ENCODE assay signal across 19 cellular contexts in the genomic region with DNA sequence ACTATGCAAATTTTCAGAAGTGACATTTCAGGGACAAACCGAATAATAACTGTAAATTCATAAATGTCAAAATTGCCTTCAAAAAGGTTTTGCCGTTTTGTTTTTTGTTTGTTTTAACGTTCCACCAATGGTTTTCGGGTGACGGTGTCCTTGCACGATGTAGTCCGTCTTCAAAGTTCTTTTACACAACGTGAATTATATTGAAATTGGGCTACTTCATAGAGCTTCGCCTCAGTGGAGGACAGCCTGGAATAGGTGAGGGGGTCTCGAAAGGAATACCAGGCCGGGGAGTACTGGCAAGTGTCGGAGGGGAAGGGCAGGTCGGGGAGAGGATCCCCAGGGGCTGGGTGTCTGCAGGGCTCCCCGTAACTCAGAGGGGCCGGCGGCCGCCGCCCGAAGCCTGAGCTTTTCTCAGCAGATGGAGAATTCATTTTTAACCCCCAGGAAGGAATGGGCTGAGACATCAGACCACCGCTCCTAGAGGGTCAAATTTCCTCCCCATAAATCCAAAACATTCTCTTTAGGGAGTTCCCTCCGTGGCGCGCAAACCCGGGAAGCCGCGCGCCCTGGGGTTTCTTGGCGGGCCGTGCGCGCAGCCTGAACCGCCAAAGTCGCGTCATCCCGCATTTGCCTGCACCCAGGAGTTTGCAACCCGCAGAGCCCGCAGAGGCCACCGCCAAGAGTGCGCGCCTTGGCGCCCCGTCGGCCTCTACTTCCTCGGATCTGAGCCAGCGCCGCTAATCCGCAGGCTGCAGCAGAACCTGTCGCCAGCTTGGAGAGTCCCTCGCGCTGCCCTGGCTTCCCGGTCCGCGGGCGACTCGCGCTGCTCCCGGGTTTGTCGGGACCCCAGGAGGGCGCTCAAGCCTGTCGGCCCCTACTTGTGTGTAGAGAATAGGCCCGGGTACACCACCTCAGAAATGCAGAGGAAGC. TPM values are rescaled to one million over a fixed set of nuclear protein-coding genes. Genes with fewer than 3 reads are reported as not detected.
DNase-seq lines count a peak whose midpoint lies in the region; FAIRE-seq and TF ChIP-seq lines count a peak whose summit lies in the region.
"Had no signal": no experiment of that assay in that cellular context is flagged by ENCODE, and none has a peak within 500 bp of the region (broad histone marks: within the 10 kb centered on the region; RNA-seq: fewer than 3 reads in every experiment).

No MANE protein-coding gene starts in this region.

- no peak overlapping the region for H2BK120ac ChIP-seq in trophoblast cell (ENCODE audit: insufficient read depth, low read length, poor library complexity)

- H3K4me3 ChIP-seq in iPS-18a (ENCODE audit: low read length) = peak overlapping the region; percentile 44
- no peak overlapping the region for H3K4me3 ChIP-seq in trophoblast cell (ENCODE audit: low read depth, low read length)
- H3K4me3 ChIP-seq: vagina had no signal

- no peak overlapping the region for H3K23ac ChIP-seq in trophoblast cell (ENCODE audit: low read length)

- no peak overlapping the region for H4K91ac ChIP-seq in trophoblast cell (ENCODE audit: low read depth, low read length)

- peak overlapping the region; percentile 58 for H3K4me2 ChIP-seq in trophoblast cell (ENCODE audit: low read length)

- H3K9me3 ChIP-seq in iPS-18a (ENCODE audit: control insufficient read depth, low read depth, low read length) = no peaks in the 10 kb centered on the region
- peaks cover 6% of the 10 kb centered on the region for H3K9me3 ChIP-seq in trophoblast cell (ENCODE audit: insufficient read depth, low read depth, low read length)
- H3K9me3 ChIP-seq: spleen, vagina had no signal

- H3K27me3 ChIP-seq in iPS-18a (ENCODE audit: control insufficient read depth, insufficient read depth, low read length) (peaks cover 100% of the 10 kb centered on the region), trophoblast cell (ENCODE audit: insufficient read depth, low read length) (peaks cover 39% of the 10 kb centered on the region)
- H3K27me3 ChIP-seq: vagina had no signal

- peak; percentile 67 for DNase-seq in D721Med (ENCODE audit: insufficient read length, low spot score)
- peak; percentile 50 for DNase-seq in NCI-H69 (lab: John Stamatoyannopoulos, UW)
- DNase-seq in trophoblast cell = peak; percentile 42 to 70
- DNase-seq in ACHN = no peak
- no peak for DNase-seq in H54 (ENCODE audit: insufficient read length, low spot score)
- no peak for DNase-seq in SKM-1 treated with dmso at 0.1 percent for 144 hours (lab: John Stamatoyannopoulos, UW; ENCODE audit: unreplicated experiment)
- no peak for DNase-seq in stimulated activated CD4-positive, alpha-beta T cell treated with anti-CD3 and anti-CD28 coated beads, Interleukin-4, amount 100 ng/mL, for 24 hours
- DNase-seq: activated CD4-positive, alpha-beta T cell treated with anti-CD3 and anti-CD28 coated beads for 36 hours; activated naive CD4-positive, alpha-beta T cell treated with anti-CD3 and anti-CD28 coated beads, Interleukin-2, amount 50 U/mL, for 16 hours; COR-L47; effector memory CD4-positive, alpha-beta T cell; mammary epithelial cell; NCI-H2081; NCI-H774; SHP77; spleen; stimulated activated naive CD8-positive, alpha-beta T cell treated with anti-CD3 and anti-CD28 coated beads, Interleukin-15, Interleukin-2, amounts not matched to agents 100 U/mL and 50 U/mL, for 24 hours had no signal

- H3K9ac ChIP-seq in iPS-18a (ENCODE audit: low read length) = no peak overlapping the region
- no peak overlapping the region for H3K9ac ChIP-seq in trophoblast cell (ENCODE audit: low read length)

- H2AK5ac ChIP-seq in trophoblast cell (ENCODE audit: low read length) = no peak overlapping the region

- no peaks in the 10 kb centered on the region for H3K36me3 ChIP-seq in iPS-18a (ENCODE audit: control insufficient read depth, low read depth, low read length)
- peaks cover 0 to 2% of the 10 kb centered on the region in 2 experiments for H3K36me3 ChIP-seq in trophoblast cell (ENCODE audit: control insufficient read depth in 1 of 2, insufficient read depth in 2 of 2, low read length in 2 of 2)
- H3K36me3 ChIP-seq: spleen, vagina had no signal

- no peaks in the 10 kb centered on the region for H3K79me1 ChIP-seq in trophoblast cell (ENCODE audit: low read length)

- no CpG with 5 or more reads among the region's 61 CpGs for WGBS in trophoblast cell (ENCODE audit: extremely low coverage, insufficient coverage, insufficient read length)

- H3K18ac ChIP-seq in trophoblast cell (ENCODE audit: low read length) = no peak overlapping the region

- no peak overlapping the region for H4K12ac ChIP-seq in trophoblast cell (ENCODE audit: low read depth, low read length)

- H4K8ac ChIP-seq in trophoblast cell (ENCODE audit: low read depth, low read length) = no peak overlapping the region

- H3K14ac ChIP-seq in trophoblast cell (ENCODE audit: low read length) = no peak overlapping the region

- H3K4me1 ChIP-seq in iPS-18a (ENCODE audit: control insufficient read depth, low read depth, low read length) = peaks cover 10% of the 10 kb centered on the region
- H3K4me1 ChIP-seq in trophoblast cell (ENCODE audit: control insufficient read depth in 1 of 2, insufficient read depth in 2 of 2, low read length in 2 of 2) = peaks cover 0 to 3% of the 10 kb centered on the region in 2 experiments

- no peak for TF ChIP-seq CTCF in D721Med (IDR thresholded peaks at IDR 0.05; ENCODE audit: insufficient read depth, missing control alignments)

- no peak overlapping the region for H2BK5ac ChIP-seq in trophoblast cell (ENCODE audit: low read depth, low read length, poor library complexity)

- H3K79me2 ChIP-seq in trophoblast cell (ENCODE audit: control insufficient read depth, insufficient read depth, low read length, poor library complexity) = no peaks in the 10 kb centered on the region

- no peak overlapping the region for H2BK12ac ChIP-seq in trophoblast cell (ENCODE audit: low read length)

- FAIRE-seq in D721Med (lab: Jason Lieb, UNC) (no peak), H54 (lab: Jason Lieb, UNC) (no peak)

- no peak overlapping the region for H2AFZ ChIP-seq in trophoblast cell (ENCODE audit: insufficient read depth, low read length, poor library complexity)

- no peak overlapping the region for H3K27ac ChIP-seq in iPS-18a (ENCODE audit: low read length)
- no peak overlapping the region for H3K27ac ChIP-seq in trophoblast cell (ENCODE audit: low read depth, low read length)
- H3K27ac ChIP-seq: spleen, vagina had no signal

- in situ Hi-C loops in ACHN (cut with HindIII; ENCODE audit: low pct_ligation_motif_present, low pct_unique_long_range_greater_than_20kb, low sequenced_read_pairs) = no loop called here

- TF ChIP-seq POLR2A in H54 (IDR thresholded peaks at IDR 0.05; ENCODE audit: low read depth, low read length) = no peak

- no peak overlapping the region for H3K4ac ChIP-seq in trophoblast cell (ENCODE audit: low read depth, low read length)

RNA-seq across cellular contexts. Expression of a gene that starts 17.3 kb away (rescaled TPM):
- polyA plus RNA-seq in trophoblast cell (2013) = 0.78 and 0.81 TPM in 2 replicates
- polyA plus RNA-seq: mammary epithelial cell, spleen had no signal

RNA-seq across cellular contexts. Expression of a gene that starts 25.4 kb away (rescaled TPM):
- 0.82 and 1.00 TPM in 2 replicates for polyA plus RNA-seq in trophoblast cell (2013)
- polyA plus RNA-seq: mammary epithelial cell, spleen had no signal

RNA-seq across cellular contexts. Expression of a gene that starts 40.2 kb away (rescaled TPM):
- 1.5 and 2.2 TPM in 2 replicates for polyA plus RNA-seq in trophoblast cell (2013)
- polyA plus RNA-seq: spleen had no signal

RNA-seq across cellular contexts. Expression of a gene that starts 51.1 kb away (rescaled TPM):
- 1.5 and 2.1 TPM in 2 replicates for polyA plus RNA-seq in trophoblast cell (2013)

RNA-seq across cellular contexts. Expression of a gene that starts 59.9 kb away (rescaled TPM):
- polyA plus RNA-seq in trophoblast cell (2013) = 1.2 and 1.5 TPM in 2 replicates

Comparison
In these comparisons a context has a peak if more than half of its experiments do, and no peak if none do; other contexts are left out.
1. DNase-seq: peak in D721Med (single experiment), NCI-H69 (single experiment) and trophoblast cell (2 of 2); none in ACHN (single experiment), H54 (single experiment), SKM-1 treated with dmso at 0.1 percent for 144 hours (single experiment) and stimulated activated CD4-positive, alpha-beta T cell treated with anti-CD3 and anti-CD28 coated beads, Interleukin-4, amount 100 ng/mL, for 24 hours (single experiment).